ENCODE assay signal across 22 cellular contexts in genomic region chr17:4557626-4558310, GRCh38. TPM values are rescaled to one million over a fixed set of nuclear protein-coding genes. Genes with fewer than 3 reads are reported as not detected.
DNase-seq lines count a peak whose midpoint lies in the region; ATAC-seq and TF ChIP-seq lines count a peak whose summit lies in the region.
"Had no signal": no experiment of that assay in that cellular context is flagged by ENCODE, and none has a peak within 500 bp of the region (broad histone marks: within the 10 kb centered on the region; RNA-seq: fewer than 3 reads in every experiment).

No MANE protein-coding gene starts in this region.

- no peaks in the 10 kb centered on the region for H3K27me3 ChIP-seq in H7 (ENCODE audit: control insufficient read depth, insufficient read depth, low read length)
- H3K27me3 ChIP-seq: BE2C, SJCRH30 had no signal

- H3K27ac Mint-ChIP-seq in IgD-negative memory B cell (no peak overlapping the region), endothelial cell (ENCODE audit: unreplicated experiment) (peak overlapping the region; percentile 64)
- no peak overlapping the region for H3K27ac Mint-ChIP-seq in natural killer cell treated with Interleukin-12 subunit alpha and Interleukin-12 subunit beta and Interleukin-15 and Interleukin-18, amount 100 ng/mL, for 72 hours

- H3K4me3 Mint-ChIP-seq in IgD-negative memory B cell, result peak overlapping the region; percentile 33 to 74 (median 46)
- H3K4me3 Mint-ChIP-seq in endothelial cell (ENCODE audit: unreplicated experiment), result no peak overlapping the region
- H3K4me3 Mint-ChIP-seq in natural killer cell treated with Interleukin-12 subunit alpha and Interleukin-12 subunit beta and Interleukin-15 and Interleukin-18, amount 100 ng/mL, for 72 hours, result no peak overlapping the region

- no peak overlapping the region for H3K4me3 ChIP-seq in H7 (ENCODE audit: insufficient read depth, low read depth, low read length)
- H3K4me3 ChIP-seq: SJCRH30 had no signal

- no peak for TF ChIP-seq CTCF in endothelial cell (IDR thresholded peaks at IDR 0.05; ENCODE audit: unreplicated experiment)

- ATAC-seq in natural killer cell treated with Interleukin-12 subunit alpha and Interleukin-12 subunit beta and Interleukin-15 and Interleukin-18, amount 100 ng/mL, for 72 hours, result no peak
- ATAC-seq in HG03520 (IDR thresholded peaks at IDR 0.05; ENCODE audit: unreplicated experiment), result no peak
- ATAC-seq: HCT116, HepG2 had no signal

- intact Hi-C loops in posterior vena cava (cut with DNase I), result no loop called here

- H3K9me3 Mint-ChIP-seq in IgD-negative memory B cell (no peaks in the 10 kb centered on the region), endothelial cell (ENCODE audit: unreplicated experiment) (no peaks in the 10 kb centered on the region)
- no peaks in the 10 kb centered on the region for H3K9me3 Mint-ChIP-seq in natural killer cell treated with Interleukin-12 subunit alpha and Interleukin-12 subunit beta and Interleukin-15 and Interleukin-18, amount 100 ng/mL, for 72 hours
- H3K9me3 Mint-ChIP-seq: CD4-positive, alpha-beta memory T cell had no signal

- peaks cover 10% of the 10 kb centered on the region for H3K36me3 ChIP-seq in H7 (replicated peaks; ENCODE audit: control insufficient read depth, insufficient read depth, low read length)
- H3K36me3 ChIP-seq: SJCRH30 had no signal

- no peaks in the 10 kb centered on the region for H3K27me3 Mint-ChIP-seq in IgD-negative memory B cell
- peaks cover 11% of the 10 kb centered on the region for H3K27me3 Mint-ChIP-seq in endothelial cell (ENCODE audit: unreplicated experiment)
- H3K27me3 Mint-ChIP-seq in natural killer cell treated with Interleukin-12 subunit alpha and Interleukin-12 subunit beta and Interleukin-15 and Interleukin-18, amount 100 ng/mL, for 72 hours, result no peaks in the 10 kb centered on the region
- H3K27me3 Mint-ChIP-seq: CD4-positive, alpha-beta memory T cell had no signal

- H3K36me3 Mint-ChIP-seq in IgD-negative memory B cell (peaks cover 2% of the 10 kb centered on the region), endothelial cell (ENCODE audit: low read depth, unreplicated experiment) (no peaks in the 10 kb centered on the region)
- no peaks in the 10 kb centered on the region for H3K36me3 Mint-ChIP-seq in natural killer cell treated with Interleukin-12 subunit alpha and Interleukin-12 subunit beta and Interleukin-15 and Interleukin-18, amount 100 ng/mL, for 72 hours

- DNase-seq in H7 (peak; percentile 45), endothelial cell (ENCODE audit: low spot score) (no peak), posterior vena cava (ENCODE audit: low spot score) (peak; percentile 67), T-helper 2 cell (no peak)
- DNase-seq in natural killer cell treated with Interleukin-12 subunit alpha and Interleukin-12 subunit beta and Interleukin-15 and Interleukin-18, amount 100 ng/mL, for 72 hours (ENCODE audit: low spot score), result no peak
- DNase-seq: BE2C; CD4-positive, alpha-beta memory T cell; DMS79; NCI-H1092; NCI-H146; NCI-H2081; NCI-H748 treated with DMSO at 0.1 percent for 48 hours; OCI-M1; RPMI8226; SJCRH30 had no signal

- H3K4me1 Mint-ChIP-seq in IgD-negative memory B cell, result peaks cover 29 to 36% (median 30%) of the 10 kb centered on the region in 3 donors
- H3K4me1 Mint-ChIP-seq in endothelial cell (ENCODE audit: unreplicated experiment), result peaks cover 25% of the 10 kb centered on the region
- H3K4me1 Mint-ChIP-seq in natural killer cell treated with Interleukin-12 subunit alpha and Interleukin-12 subunit beta and Interleukin-15 and Interleukin-18, amount 100 ng/mL, for 72 hours (ENCODE audit: low read depth in 2 of 2), result peaks cover 22 to 28% of the 10 kb centered on the region in 2 donors

RNA-seq across cellular contexts. Expression of gene MYBBP1A, which starts 2.6 kb away (rescaled TPM):
- 140 and 149 TPM in 2 replicates for total RNA-seq in H7 (2014; rRNA removed; shearing (Covaris generic))
- polyA plus RNA-seq in IgD-negative memory B cell, result 28.5 TPM
- total RNA-seq in endothelial cell (ENCODE audit: unreplicated experiment), result 32.4 TPM
- 10 to 100 TPM; 37.9 to 41.0 TPM for total RNA-seq in posterior vena cava
- total RNA-seq in natural killer cell treated with Interleukin-12 subunit alpha and Interleukin-12 subunit beta and Interleukin-15 and Interleukin-18, amount 100 ng/mL, for 72 hours, result 100 to 1,000 TPM in 1 of 2 donors, 10 to 100 TPM in 1; 92.3 to 246 TPM

RNA-seq across cellular contexts. Expression of gene GGT6, which starts 2.6 kb away (rescaled TPM):
- not detected in 2 replicates for total RNA-seq in H7 (2014; rRNA removed; shearing (Covaris generic))
- polyA plus RNA-seq in IgD-negative memory B cell, result not detected
- not detected for total RNA-seq in endothelial cell (ENCODE audit: unreplicated experiment)
- total RNA-seq in posterior vena cava, result not detected
- not detected for total RNA-seq in natural killer cell treated with Interleukin-12 subunit alpha and Interleukin-12 subunit beta and Interleukin-15 and Interleukin-18, amount 100 ng/mL, for 72 hours
- total RNA-seq: CD4-positive, alpha-beta memory T cell; M059J; NCI-H460; SJCRH30 had no signal
- polyA plus RNA-seq: AG04450; CD4-positive, alpha-beta memory T cell had no signal

RNA-seq across cellular contexts. Expression of gene SMTNL2, which starts 26.6 kb away (rescaled TPM):
- 1.4 and 1.9 TPM in 2 replicates for total RNA-seq in H7 (2014; rRNA removed; shearing (Covaris generic))
- not detected for polyA plus RNA-seq in IgD-negative memory B cell
- total RNA-seq in endothelial cell (ENCODE audit: unreplicated experiment) (0.59 TPM), posterior vena cava (1 to 10 TPM; 2.0 to 3.0 TPM)
- not detected for total RNA-seq in natural killer cell treated with Interleukin-12 subunit alpha and Interleukin-12 subunit beta and Interleukin-15 and Interleukin-18, amount 100 ng/mL, for 72 hours
- total RNA-seq: CD4-positive, alpha-beta memory T cell; M059J; SJCRH30 had no signal
- polyA plus RNA-seq: CD4-positive, alpha-beta memory T cell had no signal

RNA-seq across cellular contexts. Expression of gene SPNS2, which starts 59.1 kb away (rescaled TPM):
- total RNA-seq in H7 (2014; rRNA removed; shearing (Covaris generic)), result 1.8 and 2.1 TPM in 2 replicates
- polyA plus RNA-seq in IgD-negative memory B cell, result not detected
- total RNA-seq in endothelial cell (ENCODE audit: unreplicated experiment), result 187 TPM
- total RNA-seq in posterior vena cava, result 10 to 100 TPM; 16.2 to 20.9 TPM
- total RNA-seq in natural killer cell treated with Interleukin-12 subunit alpha and Interleukin-12 subunit beta and Interleukin-15 and Interleukin-18, amount 100 ng/mL, for 72 hours, result not detected
- total RNA-seq: HepG2 had no signal
- polyA plus RNA-seq: AG04450 had no signal

Comparison
In these comparisons a context has a peak if more than half of its experiments do, and no peak if none do; other contexts are left out.
1. DNase-seq: peak in H7 (single experiment) and posterior vena cava (single experiment); none in endothelial cell (single experiment), T-helper 2 cell (0 of 5) and natural killer cell treated with Interleukin-12 subunit alpha and Interleukin-12 subunit beta and Interleukin-15 and Interleukin-18, amount 100 ng/mL, for 72 hours (single experiment).
2. H3K4me3 Mint-ChIP-seq: peak in IgD-negative memory B cell (4 of 4); none in endothelial cell (single experiment) and natural killer cell treated with Interleukin-12 subunit alpha and Interleukin-12 subunit beta and Interleukin-15 and Interleukin-18, amount 100 ng/mL, for 72 hours (single experiment).